8 cellular contexts compared by ENCODE assay signal in the genomic region with DNA sequence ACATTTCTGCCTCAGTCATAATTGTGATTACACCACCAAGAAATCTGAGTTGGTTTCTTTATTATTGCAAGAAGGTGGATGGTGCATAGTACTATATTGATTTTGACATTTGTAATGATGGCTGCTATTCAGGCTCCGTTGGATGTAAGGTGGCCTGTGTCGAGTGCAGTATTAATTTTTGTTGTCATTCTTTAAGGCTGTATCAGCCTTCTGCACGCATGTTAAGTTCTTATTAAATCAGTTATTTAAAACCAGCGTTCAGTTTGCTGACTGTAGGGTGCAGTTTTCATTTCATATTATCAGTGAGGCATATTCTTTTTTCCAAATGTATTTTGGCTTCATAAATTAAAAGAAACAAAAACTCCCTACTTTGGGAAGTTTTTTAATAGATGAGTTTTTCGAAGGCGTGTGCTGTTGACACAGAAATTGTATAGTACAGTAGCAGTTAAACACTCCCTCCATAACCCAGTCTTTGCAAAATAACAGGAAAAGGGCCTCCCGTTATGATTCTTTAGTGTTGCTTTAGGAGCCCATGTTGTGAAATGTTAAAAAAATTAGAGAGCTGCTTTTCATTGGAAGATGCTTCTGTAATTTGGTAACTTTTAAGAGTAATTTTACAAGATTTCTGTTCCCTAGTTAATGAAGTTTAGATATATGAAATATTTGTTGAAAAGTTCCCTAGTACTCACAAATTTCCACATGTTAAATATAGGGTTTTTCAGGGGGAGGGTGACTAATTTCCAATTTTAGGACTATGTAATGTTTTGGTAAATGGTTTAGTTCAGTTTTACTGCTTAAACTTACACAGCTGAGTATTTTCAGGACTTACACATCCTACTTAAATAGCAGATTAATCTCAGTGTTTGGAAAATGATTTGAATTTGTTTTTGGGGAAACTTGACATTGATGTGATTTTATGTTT. TPM values are rescaled to one million over a fixed set of nuclear protein-coding genes. Genes with fewer than 3 reads are reported as not detected.
DNase-seq lines count a peak whose midpoint lies in the region; ATAC-seq and TF ChIP-seq lines count a peak whose summit lies in the region.

No MANE protein-coding gene starts in this region.

- H3K4me3 Mint-ChIP-seq in nephron = peak overlapping the region; percentile 95 to 100 (median 98)

- H3K27ac Mint-ChIP-seq in nephron = peak overlapping the region; percentile 87 to 99 (median 99)

- no peaks in the 10 kb centered on the region for H3K9me3 Mint-ChIP-seq in nephron

- TF ChIP-seq CTCF in C4-2B (conservative IDR thresholded peaks at IDR 0.05) (no peak), coronary artery (IDR thresholded peaks at IDR 0.05) (no peak), nephron (IDR thresholded peaks at IDR 0.05; ENCODE audit: unreplicated experiment in 3 of 3) (no peak)

- peak overlapping the region; percentile 99 for H3K4me3 ChIP-seq in coronary artery

- H3K36me3 Mint-ChIP-seq in nephron (ENCODE audit: low read depth) = peaks cover 13% of the 10 kb centered on the region

- H3K4me1 Mint-ChIP-seq in nephron = peaks cover 53% of the 10 kb centered on the region

- DNase-seq in M059J (ENCODE audit: low read depth) = peak; percentile 19
- DNase-seq in coronary artery (ENCODE audit: low spot score) = no peak
- no peak for DNase-seq in stimulated activated CD4-positive, alpha-beta T cell treated with anti-CD3 and anti-CD28 coated beads, Interleukin-2, amount 100 ng/mL, for 48 hours
- DNase-seq in NCI-H1694 treated with DMSO at 0.1 percent for 48 hours (lab: John Stamatoyannopoulos, UW) = no peak

- H3K27me3 Mint-ChIP-seq in nephron (ENCODE audit: low read depth) = no peaks in the 10 kb centered on the region

- H3K27ac ChIP-seq in C4-2B = peak overlapping the region; percentile 92; the same call in 1 of the 2 replicates
- H3K27ac ChIP-seq in coronary artery = peak overlapping the region; percentile 97 to 100

- ATAC-seq in HG02642 (IDR thresholded peaks at IDR 0.05; ENCODE audit: poor library complexity, unreplicated experiment) = no peak
- ATAC-seq in HG03159 (IDR thresholded peaks at IDR 0.05; ENCODE audit: unreplicated experiment) = no peak

RNA-seq across cellular contexts. Expression of a gene that starts 1.9 kb away (rescaled TPM):
- 16.1 and 24.3 TPM in 2 replicates for total RNA-seq in M059J (2014; rRNA removed; shearing (Covaris generic))
